Comparison of ENCODE assay signal across 22 cellular contexts in the genomic region with DNA sequence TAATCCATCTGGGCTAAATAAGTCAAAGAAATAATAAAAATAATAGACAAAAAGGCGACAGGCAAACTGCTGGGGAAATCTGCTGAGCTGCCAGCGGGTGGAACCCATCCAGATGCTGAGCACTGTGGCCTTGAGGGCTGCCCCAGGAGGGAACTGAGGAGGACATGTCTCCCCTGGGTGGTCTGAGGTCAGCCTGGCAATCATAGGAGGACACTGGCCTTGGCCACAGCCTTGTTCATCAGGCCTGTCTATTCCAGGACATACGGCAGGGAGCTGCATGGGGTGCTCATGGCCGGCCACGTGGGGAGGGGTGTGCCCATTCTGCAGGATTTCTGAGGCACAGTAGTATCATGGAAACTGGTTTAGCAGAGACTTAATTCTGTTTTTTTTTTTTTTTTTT.
"Had no signal": no experiment of that assay in that cellular context is flagged by ENCODE, and none has a peak within 500 bp of the region (broad histone marks: within the 10 kb centered on the region; RNA-seq: fewer than 3 reads in every experiment).

No MANE protein-coding gene starts in this region.

- H3K27ac Mint-ChIP-seq: memory B cell, natural killer cell, progenitor cell of endocrine pancreas, type B pancreatic cell had no signal

- H3K9me3 ChIP-seq: right atrium auricular region, stomach, tibial artery had no signal

- H2AFZ ChIP-seq: parathyroid adenoma had no signal

- H3K27me3 ChIP-seq: right atrium auricular region, stomach had no signal

- H3K9ac ChIP-seq: parathyroid adenoma had no signal

- H3K4me3 ChIP-seq: lung, right atrium auricular region, skin epidermis, stomach, tibial artery had no signal

- H3K27ac ChIP-seq: parathyroid adenoma, right atrium auricular region, skin epidermis, stomach, tibial artery had no signal

- ATAC-seq: effector memory CD8-positive, alpha-beta T cell; left ventricle myocardium superior; natural killer cell had no signal

- H3K9me3 Mint-ChIP-seq: effector memory CD8-positive, alpha-beta T cell; memory B cell; natural killer cell; type B pancreatic cell had no signal

- H3K4me1 ChIP-seq: parathyroid adenoma, right atrium auricular region, stomach, tibial artery had no signal

- H3K36me3 ChIP-seq: right atrium auricular region, tibial artery had no signal

- DNase-seq: cerebellar nuclear complex; cortex of kidney; effector memory CD8-positive, alpha-beta T cell; erythroblast; left ventricle myocardium superior; natural killer cell; stimulated activated CD4-positive, alpha-beta T cell treated with anti-CD3 and anti-CD28 coated beads, Interleukin-15, amount 100 ng/mL, for 24 hours; stimulated activated CD4-positive, alpha-beta T cell treated with anti-CD3 and anti-CD28 coated beads, Interleukin-2, amount 100 ng/mL, for 48 hours; stimulated activated naive CD4-positive, alpha-beta T cell; stomach; tibial artery had no signal

- H3K36me3 Mint-ChIP-seq: natural killer cell, type B pancreatic cell had no signal

- H3K4me3 Mint-ChIP-seq: effector memory CD8-positive, alpha-beta T cell; memory B cell; natural killer cell; type B pancreatic cell had no signal

- FAIRE-seq: endometrium, frontal cortex, keratinocyte, urothelium cell line had no signal

- H3K79me2 ChIP-seq: parathyroid adenoma had no signal
